In genomic region chr20:20017001-20017851, GRCh38 we compare ENCODE assay signal across 1 cellular context.
TF ChIP-seq lines count a peak whose summit lies in the region.

TSS of gene NAA20 (plus strand) at chr20:20017362. CDS start at chr20:20017397, 35 bp downstream.

TF ChIP-seq in HepG2, 621 proteins besides CTCF, POLR2A, EP300 and RAD21 (continued from another document and continues in another):
- peak; percentile 90 for TF ChIP-seq BATF2 (CRISPR knock-in tag; IDR thresholded peaks at IDR 0.05)
- TF ChIP-seq FOXC1 (CRISPR knock-in tag; IDR thresholded peaks at IDR 0.05; ENCODE audit: borderline replicate concordance) = peak; percentile 93
- TF ChIP-seq U2AF2 (IDR thresholded peaks at IDR 0.05; ENCODE audit: low read depth, low read length) = no peak
- no peak; the same call in none of the 2 replicates for TF ChIP-seq ZFP82 (CRISPR knock-in tag; IDR thresholded peaks at IDR 0.05; ENCODE audit: borderline replicate concordance)
- TF ChIP-seq ZNF292 (CRISPR knock-in tag; IDR thresholded peaks at IDR 0.05; ENCODE audit: borderline replicate concordance, low read depth) = peak; percentile 96
- TF ChIP-seq RARG (CRISPR knock-in tag; IDR thresholded peaks at IDR 0.05; ENCODE audit: low read depth) = 0 out of 2 replicates have a peak, but pooled peaks have one; percentile 82
- peak; percentile 88 for TF ChIP-seq ZNF782 (CRISPR knock-in tag; IDR thresholded peaks at IDR 0.05; ENCODE audit: borderline replicate concordance)
- TF ChIP-seq RBM22 (optimal IDR thresholded peaks at IDR 0.05; ENCODE audit: low read length) = peak; percentile 92
- TF ChIP-seq HBP1 (CRISPR knock-in tag; IDR thresholded peaks at IDR 0.05; ENCODE audit: low read depth) = peak; percentile 87
- peak; percentile 97; the same call in 1 of the 2 replicates for TF ChIP-seq GLI4 (CRISPR knock-in tag; IDR thresholded peaks at IDR 0.05; ENCODE audit: borderline replicate concordance)
- peak; percentile 95; the same call in 1 of the 2 replicates for TF ChIP-seq ZNF788 (CRISPR knock-in tag; IDR thresholded peaks at IDR 0.05; ENCODE audit: borderline replicate concordance)
- TF ChIP-seq, protein P1, sequence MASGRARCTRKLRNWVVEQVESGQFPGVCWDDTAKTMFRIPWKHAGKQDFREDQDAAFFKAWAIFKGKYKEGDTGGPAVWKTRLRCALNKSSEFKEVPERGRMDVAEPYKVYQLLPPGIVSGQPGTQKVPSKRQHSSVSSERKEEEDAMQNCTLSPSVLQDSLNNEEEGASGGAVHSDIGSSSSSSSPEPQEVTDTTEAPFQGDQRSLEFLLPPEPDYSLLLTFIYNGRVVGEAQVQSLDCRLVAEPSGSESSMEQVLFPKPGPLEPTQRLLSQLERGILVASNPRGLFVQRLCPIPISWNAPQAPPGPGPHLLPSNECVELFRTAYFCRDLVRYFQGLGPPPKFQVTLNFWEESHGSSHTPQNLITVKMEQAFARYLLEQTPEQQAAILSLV (CRISPR knock-in tag; IDR thresholded peaks at IDR 0.05; ENCODE audit: borderline replicate concordance) = peak; percentile 97
- no peak for TF ChIP-seq MBD4 (IDR thresholded peaks at IDR 0.05; ENCODE audit: borderline replicate concordance, low read length)
- TF ChIP-seq, protein P2, sequence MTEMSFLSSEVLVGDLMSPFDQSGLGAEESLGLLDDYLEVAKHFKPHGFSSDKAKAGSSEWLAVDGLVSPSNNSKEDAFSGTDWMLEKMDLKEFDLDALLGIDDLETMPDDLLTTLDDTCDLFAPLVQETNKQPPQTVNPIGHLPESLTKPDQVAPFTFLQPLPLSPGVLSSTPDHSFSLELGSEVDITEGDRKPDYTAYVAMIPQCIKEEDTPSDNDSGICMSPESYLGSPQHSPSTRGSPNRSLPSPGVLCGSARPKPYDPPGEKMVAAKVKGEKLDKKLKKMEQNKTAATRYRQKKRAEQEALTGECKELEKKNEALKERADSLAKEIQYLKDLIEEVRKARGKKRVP (CRISPR knock-in tag; IDR thresholded peaks at IDR 0.05) = peak in 1 of 2 experiments; percentile 83; a peak in 1 of 4 replicates
- peak; percentile 89; the same call in 1 of the 2 replicates for TF ChIP-seq ZNF850 (CRISPR knock-in tag; conservative IDR thresholded peaks at IDR 0.05)
- TF ChIP-seq DMAP1 (CRISPR knock-in tag; IDR thresholded peaks at IDR 0.05) = peak; percentile 97
- no peak; the same call in 1 of the 2 replicates for TF ChIP-seq CENPBD1 (CRISPR knock-in tag; IDR thresholded peaks at IDR 0.05; ENCODE audit: borderline replicate concordance, low read depth)
- TF ChIP-seq POLR2AphosphoS2 (IDR thresholded peaks at IDR 0.05; ENCODE audit: low read depth, low read length) = no peak
- TF ChIP-seq ZNF256 (CRISPR knock-in tag; conservative IDR thresholded peaks at IDR 0.05) = no peak; the same call in 1 of the 2 replicates
- TF ChIP-seq GRHL1 (CRISPR knock-in tag; conservative IDR thresholded peaks at IDR 0.05) = no peak; the same call in 1 of the 2 replicates
- TF ChIP-seq, protein P3, sequence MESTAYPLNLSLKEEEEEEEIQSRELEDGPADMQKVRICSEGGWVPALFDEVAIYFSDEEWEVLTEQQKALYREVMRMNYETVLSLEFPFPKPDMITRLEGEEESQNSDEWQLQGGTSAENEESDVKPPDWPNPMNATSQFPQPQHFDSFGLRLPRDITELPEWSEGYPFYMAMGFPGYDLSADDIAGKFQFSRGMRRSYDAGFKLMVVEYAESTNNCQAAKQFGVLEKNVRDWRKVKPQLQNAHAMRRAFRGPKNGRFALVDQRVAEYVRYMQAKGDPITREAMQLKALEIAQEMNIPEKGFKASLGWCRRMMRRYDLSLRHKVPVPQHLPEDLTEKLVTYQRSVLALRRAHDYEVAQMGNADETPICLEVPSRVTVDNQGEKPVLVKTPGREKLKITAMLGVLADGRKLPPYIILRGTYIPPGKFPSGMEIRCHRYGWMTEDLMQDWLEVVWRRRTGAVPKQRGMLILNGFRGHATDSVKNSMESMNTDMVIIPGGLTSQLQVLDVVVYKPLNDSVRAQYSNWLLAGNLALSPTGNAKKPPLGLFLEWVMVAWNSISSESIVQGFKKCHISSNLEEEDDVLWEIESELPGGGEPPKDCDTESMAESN (CRISPR knock-in tag; conservative IDR thresholded peaks at IDR 0.05) = peak; percentile 99
- TF ChIP-seq, protein P4, sequence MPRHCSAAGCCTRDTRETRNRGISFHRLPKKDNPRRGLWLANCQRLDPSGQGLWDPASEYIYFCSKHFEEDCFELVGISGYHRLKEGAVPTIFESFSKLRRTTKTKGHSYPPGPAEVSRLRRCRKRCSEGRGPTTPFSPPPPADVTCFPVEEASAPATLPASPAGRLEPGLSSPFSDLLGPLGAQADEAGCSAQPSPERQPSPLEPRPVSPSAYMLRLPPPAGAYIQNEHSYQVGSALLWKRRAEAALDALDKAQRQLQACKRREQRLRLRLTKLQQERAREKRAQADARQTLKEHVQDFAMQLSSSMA (CRISPR knock-in tag; IDR thresholded peaks at IDR 0.05) = peak; percentile 94
- peak; percentile 41; the same call in 1 of the 2 replicates for TF ChIP-seq MLX (CRISPR knock-in tag; IDR thresholded peaks at IDR 0.05)
- TF ChIP-seq, protein P5, sequence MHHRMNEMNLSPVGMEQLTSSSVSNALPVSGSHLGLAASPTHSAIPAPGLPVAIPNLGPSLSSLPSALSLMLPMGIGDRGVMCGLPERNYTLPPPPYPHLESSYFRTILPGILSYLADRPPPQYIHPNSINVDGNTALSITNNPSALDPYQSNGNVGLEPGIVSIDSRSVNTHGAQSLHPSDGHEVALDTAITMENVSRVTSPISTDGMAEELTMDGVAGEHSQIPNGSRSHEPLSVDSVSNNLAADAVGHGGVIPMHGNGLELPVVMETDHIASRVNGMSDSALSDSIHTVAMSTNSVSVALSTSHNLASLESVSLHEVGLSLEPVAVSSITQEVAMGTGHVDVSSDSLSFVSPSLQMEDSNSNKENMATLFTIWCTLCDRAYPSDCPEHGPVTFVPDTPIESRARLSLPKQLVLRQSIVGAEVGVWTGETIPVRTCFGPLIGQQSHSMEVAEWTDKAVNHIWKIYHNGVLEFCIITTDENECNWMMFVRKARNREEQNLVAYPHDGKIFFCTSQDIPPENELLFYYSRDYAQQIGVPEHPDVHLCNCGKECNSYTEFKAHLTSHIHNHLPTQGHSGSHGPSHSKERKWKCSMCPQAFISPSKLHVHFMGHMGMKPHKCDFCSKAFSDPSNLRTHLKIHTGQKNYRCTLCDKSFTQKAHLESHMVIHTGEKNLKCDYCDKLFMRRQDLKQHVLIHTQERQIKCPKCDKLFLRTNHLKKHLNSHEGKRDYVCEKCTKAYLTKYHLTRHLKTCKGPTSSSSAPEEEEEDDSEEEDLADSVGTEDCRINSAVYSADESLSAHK (CRISPR knock-in tag; IDR thresholded peaks at IDR 0.05; ENCODE audit: borderline replicate concordance) = no peak; the same call in 1 of the 2 replicates
- TF ChIP-seq ZFP37 (CRISPR knock-in tag; IDR thresholded peaks at IDR 0.05; ENCODE audit: borderline replicate concordance) = peak; percentile 69; the same call in 1 of the 2 replicates
- TF ChIP-seq SMAD3 (CRISPR knock-in tag; IDR thresholded peaks at IDR 0.05) = peak; percentile 89
- peak; percentile 94 for TF ChIP-seq NFKB2 (CRISPR knock-in tag; IDR thresholded peaks at IDR 0.05; ENCODE audit: borderline replicate concordance)
- TF ChIP-seq, protein P6, sequence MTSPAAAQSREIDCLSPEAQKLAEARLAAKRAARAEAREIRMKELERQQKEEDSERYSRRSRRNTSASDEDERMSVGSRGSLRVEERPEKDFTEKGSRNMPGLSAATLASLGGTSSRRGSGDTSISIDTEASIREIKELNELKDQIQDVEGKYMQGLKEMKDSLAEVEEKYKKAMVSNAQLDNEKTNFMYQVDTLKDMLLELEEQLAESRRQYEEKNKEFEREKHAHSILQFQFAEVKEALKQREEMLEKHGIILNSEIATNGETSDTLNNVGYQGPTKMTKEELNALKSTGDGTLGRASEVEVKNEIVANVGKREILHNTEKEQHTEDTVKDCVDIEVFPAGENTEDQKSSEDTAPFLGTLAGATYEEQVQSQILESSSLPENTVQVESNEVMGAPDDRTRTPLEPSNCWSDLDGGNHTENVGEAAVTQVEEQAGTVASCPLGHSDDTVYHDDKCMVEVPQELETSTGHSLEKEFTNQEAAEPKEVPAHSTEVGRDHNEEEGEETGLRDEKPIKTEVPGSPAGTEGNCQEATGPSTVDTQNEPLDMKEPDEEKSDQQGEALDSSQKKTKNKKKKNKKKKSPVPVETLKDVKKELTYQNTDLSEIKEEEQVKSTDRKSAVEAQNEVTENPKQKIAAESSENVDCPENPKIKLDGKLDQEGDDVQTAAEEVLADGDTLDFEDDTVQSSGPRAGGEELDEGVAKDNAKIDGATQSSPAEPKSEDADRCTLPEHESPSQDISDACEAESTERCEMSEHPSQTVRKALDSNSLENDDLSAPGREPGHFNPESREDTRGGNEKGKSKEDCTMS (CRISPR knock-in tag; conservative IDR thresholded peaks at IDR 0.05) = peak; percentile 86; the same call in 1 of the 2 replicates
- no peak for TF ChIP-seq FOXP1 (IDR thresholded peaks at IDR 0.05)
- no peak for TF ChIP-seq FOXP1 (CRISPR knock-in tag; IDR thresholded peaks at IDR 0.05)
- peak; percentile 99 for TF ChIP-seq SAFB2 (CRISPR knock-in tag; IDR thresholded peaks at IDR 0.05; ENCODE audit: borderline replicate concordance, low read depth)
- peak; percentile 93 for TF ChIP-seq ARNTL (CRISPR knock-in tag; IDR thresholded peaks at IDR 0.05)
- peak; percentile 99 for TF ChIP-seq RBM39 (IDR thresholded peaks at IDR 0.05; ENCODE audit: low read depth, low read length, poor library complexity, severe bottlenecking)
- TF ChIP-seq MAZ (IDR thresholded peaks at IDR 0.05; ENCODE audit: borderline replicate concordance, low read depth, low read length) = peak; percentile 81; the same call in 1 of the 2 replicates
- TF ChIP-seq MAZ (CRISPR knock-in tag; IDR thresholded peaks at IDR 0.05; ENCODE audit: low read depth) = peak; percentile 93; the same call in 1 of the 2 replicates
- TF ChIP-seq E2F5 (CRISPR knock-in tag; conservative IDR thresholded peaks at IDR 0.05) = peak; percentile 90
- TF ChIP-seq ISL2 (CRISPR knock-in tag; IDR thresholded peaks at IDR 0.05) = peak; percentile 85; the same call in 1 of the 2 replicates
- TF ChIP-seq, protein P7, sequence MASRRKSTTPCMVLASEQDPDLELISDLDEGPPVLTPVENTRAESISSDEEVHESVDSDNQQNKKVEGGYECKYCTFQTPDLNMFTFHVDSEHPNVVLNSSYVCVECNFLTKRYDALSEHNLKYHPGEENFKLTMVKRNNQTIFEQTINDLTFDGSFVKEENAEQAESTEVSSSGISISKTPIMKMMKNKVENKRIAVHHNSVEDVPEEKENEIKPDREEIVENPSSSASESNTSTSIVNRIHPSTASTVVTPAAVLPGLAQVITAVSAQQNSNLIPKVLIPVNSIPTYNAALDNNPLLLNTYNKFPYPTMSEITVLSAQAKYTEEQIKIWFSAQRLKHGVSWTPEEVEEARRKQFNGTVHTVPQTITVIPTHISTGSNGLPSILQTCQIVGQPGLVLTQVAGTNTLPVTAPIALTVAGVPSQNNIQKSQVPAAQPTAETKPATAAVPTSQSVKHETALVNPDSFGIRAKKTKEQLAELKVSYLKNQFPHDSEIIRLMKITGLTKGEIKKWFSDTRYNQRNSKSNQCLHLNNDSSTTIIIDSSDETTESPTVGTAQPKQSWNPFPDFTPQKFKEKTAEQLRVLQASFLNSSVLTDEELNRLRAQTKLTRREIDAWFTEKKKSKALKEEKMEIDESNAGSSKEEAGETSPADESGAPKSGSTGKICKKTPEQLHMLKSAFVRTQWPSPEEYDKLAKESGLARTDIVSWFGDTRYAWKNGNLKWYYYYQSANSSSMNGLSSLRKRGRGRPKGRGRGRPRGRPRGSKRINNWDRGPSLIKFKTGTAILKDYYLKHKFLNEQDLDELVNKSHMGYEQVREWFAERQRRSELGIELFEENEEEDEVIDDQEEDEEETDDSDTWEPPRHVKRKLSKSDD (CRISPR knock-in tag; IDR thresholded peaks at IDR 0.05; ENCODE audit: low read depth) = peak; percentile 86
- TF ChIP-seq KAT2B (IDR thresholded peaks at IDR 0.05; ENCODE audit: borderline replicate concordance, low read depth, low read length) = no peak
- TF ChIP-seq TRIM24 (CRISPR knock-in tag; IDR thresholded peaks at IDR 0.05) = no peak
- no peak for TF ChIP-seq ZNF775 (CRISPR knock-in tag; IDR thresholded peaks at IDR 0.05; ENCODE audit: borderline replicate concordance)
